ENCODE assay signal across 14 cellular contexts in genomic region chr13:49455016-49455398, GRCh38. TPM values are rescaled to one million over a fixed set of nuclear protein-coding genes. Genes with fewer than 3 reads are reported as not detected.
DNase-seq lines count a peak whose midpoint lies in the region; ATAC-seq and TF ChIP-seq lines count a peak whose summit lies in the region.
"Had no signal": no experiment of that assay in that cellular context is flagged by ENCODE, and none has a peak within 500 bp of the region (broad histone marks: within the 10 kb centered on the region; RNA-seq: fewer than 3 reads in every experiment).

No MANE protein-coding gene starts in this region.

- H3K4ac ChIP-seq in mesenchymal stem cell (ENCODE audit: low read depth in 1 of 2, low read length in 2 of 2) = no peak overlapping the region

- H3K36me3 ChIP-seq in mesenchymal stem cell (ENCODE audit: control insufficient read depth in 1 of 2, insufficient read depth in 2 of 2, low read depth in 1 of 2, low read length in 2 of 2) (peaks cover 0 to 14% of the 10 kb centered on the region in 2 experiments), mucosa of descending colon (ENCODE audit: low read depth) (no peaks in the 10 kb centered on the region)

- no peak overlapping the region for H2BK12ac ChIP-seq in mesenchymal stem cell (ENCODE audit: low read length in 2 of 2)

- peaks cover 1% of the 10 kb centered on the region for H3K27me3 Mint-ChIP-seq in IgD-negative memory B cell
- no peaks in the 10 kb centered on the region for H3K27me3 Mint-ChIP-seq in T-helper 2 cell treated with Interferon-gamma antibody and Interleukin-4, amounts not matched to agents 5 μg/mL and 100 μg/mL, for 36 hours (ENCODE audit: low read depth)
- H3K27me3 Mint-ChIP-seq in activated T-cell treated with anti-CD3 and anti-CD28 coated beads, Interleukin-2, amount 50 U/mL, for 24 hours = no peaks in the 10 kb centered on the region

- H4K91ac ChIP-seq in mesenchymal stem cell (ENCODE audit: low read length) = no peak overlapping the region

- H3K4me1 ChIP-seq in mesenchymal stem cell (ENCODE audit: control insufficient read depth, insufficient read depth, low read depth, low read length) = no peaks in the 10 kb centered on the region
- no peaks in the 10 kb centered on the region for H3K4me1 ChIP-seq in mucosa of descending colon (ENCODE audit: low read depth)

- no peak overlapping the region for H2BK5ac ChIP-seq in mesenchymal stem cell (ENCODE audit: low read depth, low read length, poor library complexity, severe bottlenecking)

- no peak overlapping the region for H2AFZ ChIP-seq in mesenchymal stem cell (ENCODE audit: low read depth, low read length)

- no peak overlapping the region for H3K4me3 ChIP-seq in mesenchymal stem cell (ENCODE audit: insufficient read depth in 1 of 2, low read depth in 1 of 2, low read length in 2 of 2)
- no peak overlapping the region for H3K4me3 ChIP-seq in mucosa of descending colon

- no peak overlapping the region for H2BK15ac ChIP-seq in mesenchymal stem cell (ENCODE audit: low read depth, poor library complexity, severe bottlenecking)

- DNase-seq in mesenchymal stem cell = no peak
- DNase-seq in Right ventricle myocardium superior = no peak
- DNase-seq in T-helper 2 cell treated with Interferon-gamma antibody and Interleukin-4, amounts not matched to agents 5 μg/mL and 100 μg/mL, for 36 hours (ENCODE audit: low spot score) = no peak
- no peak for DNase-seq in activated T-cell treated with anti-CD3 and anti-CD28 coated beads, Interleukin-2, amount 50 U/mL, for 24 hours
- no peak for DNase-seq in mucosa of descending colon
- DNase-seq: activated CD4-positive, alpha-beta T cell treated with anti-CD3 and anti-CD28 coated beads for 4 hours; GF-D8; H7; NCI-H1105 treated with DMSO at 0.1 percent for 48 hours; NCI-H446; substantia nigra had no signal

- H2BK120ac ChIP-seq in mesenchymal stem cell (ENCODE audit: low read depth, low read length) = no peak overlapping the region

- H3K23ac ChIP-seq in mesenchymal stem cell (ENCODE audit: low read length in 2 of 2) = no peak overlapping the region

- H3K14ac ChIP-seq in mesenchymal stem cell (ENCODE audit: low read length in 2 of 2) = no peak overlapping the region

- H3K27ac ChIP-seq in mesenchymal stem cell (ENCODE audit: low read length, poor library complexity, severe bottlenecking) = no peak overlapping the region

- no peak overlapping the region for H3K4me2 ChIP-seq in mesenchymal stem cell (ENCODE audit: low read length, poor library complexity, severe bottlenecking)

- H3K4me3 Mint-ChIP-seq in IgD-negative memory B cell = no peak overlapping the region
- H3K4me3 Mint-ChIP-seq in T-helper 2 cell treated with Interferon-gamma antibody and Interleukin-4, amounts not matched to agents 5 μg/mL and 100 μg/mL, for 36 hours = no peak overlapping the region
- no peak overlapping the region for H3K4me3 Mint-ChIP-seq in activated T-cell treated with anti-CD3 and anti-CD28 coated beads, Interleukin-2, amount 50 U/mL, for 24 hours

- H3K27ac Mint-ChIP-seq in IgD-negative memory B cell = peak overlapping the region in 2 of 3 donors; percentile 75 to 92
- H3K27ac Mint-ChIP-seq in T-helper 2 cell treated with Interferon-gamma antibody and Interleukin-4, amounts not matched to agents 5 μg/mL and 100 μg/mL, for 36 hours = no peak overlapping the region
- no peak overlapping the region for H3K27ac Mint-ChIP-seq in activated T-cell treated with anti-CD3 and anti-CD28 coated beads, Interleukin-2, amount 50 U/mL, for 24 hours

- intact Hi-C loops in Right ventricle myocardium superior (cut with DNase I) = no loop called here
- intact Hi-C loops in mucosa of descending colon (cut with DNase I, micrococcal nuclease) = no loop called here

- no peak for TF ChIP-seq CTCF in mucosa of descending colon (IDR thresholded peaks at IDR 0.05)

- H3K4me1 Mint-ChIP-seq in IgD-negative memory B cell = peaks cover 24 to 30% (median 24%) of the 10 kb centered on the region in 3 donors
- H3K4me1 Mint-ChIP-seq in T-helper 2 cell treated with Interferon-gamma antibody and Interleukin-4, amounts not matched to agents 5 μg/mL and 100 μg/mL, for 36 hours (ENCODE audit: low read depth) = peaks cover 26% of the 10 kb centered on the region
- peaks cover 38% of the 10 kb centered on the region for H3K4me1 Mint-ChIP-seq in activated T-cell treated with anti-CD3 and anti-CD28 coated beads, Interleukin-2, amount 50 U/mL, for 24 hours (ENCODE audit: low read depth)

- no peak overlapping the region for H3K18ac ChIP-seq in mesenchymal stem cell (ENCODE audit: low read depth in 1 of 2, low read length in 2 of 2)

- H4K8ac ChIP-seq in mesenchymal stem cell (ENCODE audit: low read length) = no peak overlapping the region

- H3K27me3 ChIP-seq in mesenchymal stem cell (ENCODE audit: control insufficient read depth in 1 of 2, insufficient read depth in 1 of 2, low read length in 2 of 2) = no peaks in the 10 kb centered on the region

- H3K9ac ChIP-seq in mesenchymal stem cell (ENCODE audit: low read length) = peak overlapping the region; percentile 54

- H3K36me3 Mint-ChIP-seq in IgD-negative memory B cell = peaks cover 11% of the 10 kb centered on the region
- H3K36me3 Mint-ChIP-seq in T-helper 2 cell treated with Interferon-gamma antibody and Interleukin-4, amounts not matched to agents 5 μg/mL and 100 μg/mL, for 36 hours (ENCODE audit: low read depth) = peaks cover 14% of the 10 kb centered on the region
- H3K36me3 Mint-ChIP-seq in activated T-cell treated with anti-CD3 and anti-CD28 coated beads, Interleukin-2, amount 50 U/mL, for 24 hours (ENCODE audit: low read depth) = peaks cover 46% of the 10 kb centered on the region

- ATAC-seq in GM18520 (IDR thresholded peaks at IDR 0.05; ENCODE audit: unreplicated experiment) = peak; percentile 14
- peak; percentile 26 for ATAC-seq in GM21723 (IDR thresholded peaks at IDR 0.05; ENCODE audit: unreplicated experiment)
- no peak for ATAC-seq in Right ventricle myocardium superior (ENCODE audit: poor library complexity)
- no peak for ATAC-seq in mucosa of descending colon

- H3K9me3 Mint-ChIP-seq in IgD-negative memory B cell = no peaks in the 10 kb centered on the region
- H3K9me3 Mint-ChIP-seq in T-helper 2 cell treated with Interferon-gamma antibody and Interleukin-4, amounts not matched to agents 5 μg/mL and 100 μg/mL, for 36 hours = no peaks in the 10 kb centered on the region
- H3K9me3 Mint-ChIP-seq in activated T-cell treated with anti-CD3 and anti-CD28 coated beads, Interleukin-2, amount 50 U/mL, for 24 hours = no peaks in the 10 kb centered on the region

- no peak overlapping the region for H2AK5ac ChIP-seq in mesenchymal stem cell (ENCODE audit: low read length, severe bottlenecking)

- H3K79me1 ChIP-seq in mesenchymal stem cell (replicated peaks; ENCODE audit: low read length, poor library complexity, severe bottlenecking) = no peaks in the 10 kb centered on the region

- no peaks in the 10 kb centered on the region for H3K9me3 ChIP-seq in mesenchymal stem cell (ENCODE audit: control insufficient read depth, low read length)
- H3K9me3 ChIP-seq in mucosa of descending colon = no peaks in the 10 kb centered on the region

RNA-seq across cellular contexts. Expression of gene SETDB2, which starts 10.9 kb away (rescaled TPM):
- 15.0 TPM for polyA plus RNA-seq in IgD-negative memory B cell
- polyA plus RNA-seq in mesenchymal stem cell (2013, experiment 1 of 2) = 7.4 TPM
- polyA plus RNA-seq in mesenchymal stem cell (2013, experiment 2 of 2) = 7.1 TPM
- 13.4 TPM for total RNA-seq in Right ventricle myocardium superior
- 10 to 100 TPM; 10.6 to 13.7 (median 11.7) TPM for total RNA-seq in mucosa of descending colon

RNA-seq across cellular contexts. Expression of gene CAB39L, which starts 11.1 kb away (rescaled TPM):
- polyA plus RNA-seq in IgD-negative memory B cell = 1.7 TPM
- 8.7 TPM for polyA plus RNA-seq in mesenchymal stem cell (2013, experiment 1 of 2)
- polyA plus RNA-seq in mesenchymal stem cell (2013, experiment 2 of 2) = 9.3 TPM
- 19.3 TPM for total RNA-seq in Right ventricle myocardium superior
- total RNA-seq in mucosa of descending colon = 10 to 100 TPM in 1 of 3 donors, 1 to 10 TPM in 2; 8.5 to 87.2 (median 9.6) TPM

RNA-seq across cellular contexts. Expression of gene PHF11, which starts 40.7 kb away (rescaled TPM):
- 70.1 TPM for polyA plus RNA-seq in IgD-negative memory B cell
- 35.2 TPM for polyA plus RNA-seq in mesenchymal stem cell (2013, experiment 1 of 2)
- polyA plus RNA-seq in mesenchymal stem cell (2013, experiment 2 of 2) = 34.4 TPM
- total RNA-seq in Right ventricle myocardium superior = 17.6 TPM
- 10 to 100 TPM; 30.2 to 39.9 (median 35.8) TPM for total RNA-seq in mucosa of descending colon

Comparison
In these comparisons a context has a peak if more than half of its experiments do, and no peak if none do; other contexts are left out.
1. ATAC-seq: peak in GM18520 (single experiment) and GM21723 (single experiment); none in Right ventricle myocardium superior (single experiment) and mucosa of descending colon (single experiment).
2. H3K27ac Mint-ChIP-seq: peak in IgD-negative memory B cell (2 of 3); none in T-helper 2 cell treated with Interferon-gamma antibody and Interleukin-4, amounts not matched to agents 5 μg/mL and 100 μg/mL, for 36 hours (single experiment) and activated T-cell treated with anti-CD3 and anti-CD28 coated beads, Interleukin-2, amount 50 U/mL, for 24 hours (single experiment).